In genomic region chr6:41942045-41942851, GRCh38 we compare ENCODE assay signal across 7 cellular contexts. TPM values are rescaled to one million over a fixed set of nuclear protein-coding genes. Genes with fewer than 3 reads are reported as not detected.
DNase-seq lines count a peak whose midpoint lies in the region; ATAC-seq and TF ChIP-seq lines count a peak whose summit lies in the region.

No MANE protein-coding gene starts in this region.

- H4K20me1 ChIP-seq in MM.1S (ENCODE audit: insufficient read depth, low read length), result no peaks in the 10 kb centered on the region

- H3K27me3 ChIP-seq in MM.1S (replicated peaks; ENCODE audit: insufficient read depth, low read length), result no peaks in the 10 kb centered on the region
- H3K27me3 ChIP-seq in aorta (ENCODE audit: control insufficient read depth in 1 of 2, insufficient read depth in 2 of 2, low read length in 1 of 2), result no peaks in the 10 kb centered on the region

- H3K9me3 ChIP-seq in MM.1S (replicated peaks; ENCODE audit: insufficient read depth, low read length), result no peaks in the 10 kb centered on the region
- no peaks in the 10 kb centered on the region for H3K9me3 ChIP-seq in aorta (ENCODE audit: control insufficient read depth, low read length)

- H3K9me3 Mint-ChIP-seq in mesothelial cell of epicardium, result no peaks in the 10 kb centered on the region

- intact Hi-C loops in aorta (cut with DNase I), result no loop called here

- H3K4me1 ChIP-seq in MM.1S (ENCODE audit: low read length) (peaks cover 15% of the 10 kb centered on the region), aorta (ENCODE audit: control insufficient read depth in 1 of 2, insufficient read depth in 2 of 2, low read length in 2 of 2) (no peaks in the 10 kb centered on the region)

- TF ChIP-seq CTCF in MM.1S (IDR thresholded peaks at IDR 0.05; ENCODE audit: low read length) (no peak), cardiac fibroblast (IDR thresholded peaks at IDR 0.05; ENCODE audit: low read depth, low read length) (no peak), mesothelial cell of epicardium (IDR thresholded peaks at IDR 0.05; ENCODE audit: unreplicated experiment) (no peak)

- H2AFZ ChIP-seq in MM.1S (ENCODE audit: low read length), result peak overlapping the region; percentile 83

- H3K27ac ChIP-seq in MM.1S (ENCODE audit: low read length) (peak overlapping the region; percentile 0; the same call in 1 of the 2 replicates), aorta (ENCODE audit: low read depth in 1 of 2, low read length in 2 of 2) (peak overlapping the region in 1 of 2 donors; percentile 90)

- peak overlapping the region; percentile 89 for H3K27ac Mint-ChIP-seq in mesothelial cell of epicardium

- H3K36me3 Mint-ChIP-seq in mesothelial cell of epicardium, result no peaks in the 10 kb centered on the region

- peak overlapping the region; percentile 21; the same call in 1 of the 2 replicates for H3K9ac ChIP-seq in MM.1S (ENCODE audit: low read length)

- no peaks in the 10 kb centered on the region for H3F3A ChIP-seq in MM.1S (ENCODE audit: insufficient read depth, low read length)

- peaks cover 41% of the 10 kb centered on the region for H3K79me2 ChIP-seq in MM.1S (ENCODE audit: low read length)

- peak overlapping the region; percentile 78 for H3K4me2 ChIP-seq in MM.1S (ENCODE audit: low read depth, low read length)

- peak overlapping the region; percentile 83 for H3K4me3 Mint-ChIP-seq in mesothelial cell of epicardium

- H3K4me3 ChIP-seq in MM.1S (ENCODE audit: low read length) (peak overlapping the region; percentile 71), cardiac fibroblast (replicated peaks in 1 of 2; ENCODE audit: low read depth in 2 of 2, low read length in 2 of 2) (peak overlapping the region; percentile 30 to 97), aorta (ENCODE audit: low read length in 2 of 2) (peak overlapping the region; percentile 30 to 81)

- H3K4me1 Mint-ChIP-seq in mesothelial cell of epicardium, result peaks cover 40% of the 10 kb centered on the region

- H3K9me2 ChIP-seq in MM.1S (replicated peaks; ENCODE audit: insufficient read depth, low read length), result no peaks in the 10 kb centered on the region

- ATAC-seq in GM19452 (IDR thresholded peaks at IDR 0.05; ENCODE audit: unreplicated experiment), result peak; percentile 12
- no peak for ATAC-seq in aorta (ENCODE audit: low FRiP score)
- ATAC-seq in HG03280 (IDR thresholded peaks at IDR 0.05; ENCODE audit: unreplicated experiment), result no peak

- DNase-seq in MM.1S (no peak), cardiac fibroblast (ENCODE audit: low read depth in 2 of 2) (peak in 1 of 2 donors; percentile 88), mesothelial cell of epicardium (ENCODE audit: low spot score in 2 of 2, unreplicated experiment in 2 of 2) (no peak), aorta (no peak), HuH-7.5 (ENCODE audit: low spot score) (no peak)

- no peaks in the 10 kb centered on the region for H3K27me3 Mint-ChIP-seq in mesothelial cell of epicardium (ENCODE audit: low read depth)

- WGBS in aorta, 2 donors, result 31 to 34% methylated on average over 21 of the region's 21 CpGs

- H3K36me3 ChIP-seq in MM.1S (replicated peaks; ENCODE audit: insufficient read depth, low read length) (no peaks in the 10 kb centered on the region), aorta (ENCODE audit: control insufficient read depth in 1 of 2, insufficient read depth in 2 of 2, low read length in 1 of 2) (no peaks in the 10 kb centered on the region)

RNA-seq across cellular contexts. Expression of gene CCND3, which starts 0.6 kb away (rescaled TPM):
- total RNA-seq in mesothelial cell of epicardium, result 37.2 to 42.0 TPM (median 39.5 TPM) in 3 replicates
- 10 to 100 TPM; 47.8 to 51.4 TPM for total RNA-seq in aorta
- polyA plus RNA-seq in aorta, result 10 to 100 TPM; 45.2 to 48.3 TPM

RNA-seq across cellular contexts. Expression of gene BYSL, which starts 20.9 kb away (rescaled TPM):
- 32.7 to 36.5 TPM (median 32.8 TPM) in 3 replicates for total RNA-seq in mesothelial cell of epicardium
- total RNA-seq in aorta, result 10 to 100 TPM in 1 of 2 donors, 1 to 10 TPM in 1; 9.7 to 12.0 TPM
- 1 to 10 TPM; 3.4 to 5.6 TPM for polyA plus RNA-seq in aorta

RNA-seq across cellular contexts. Expression of gene MED20, which starts 21.3 kb away (rescaled TPM):
- total RNA-seq in mesothelial cell of epicardium (24.1 to 25.1 TPM (median 25.1 TPM) in 3 replicates), aorta (10 to 100 TPM; 11.7 to 16.1 TPM)
- 1 to 10 TPM; 6.1 to 7.5 TPM for polyA plus RNA-seq in aorta

RNA-seq across cellular contexts. Expression of gene USP49, which starts 47.1 kb away (rescaled TPM):
- total RNA-seq in mesothelial cell of epicardium (12.0 to 13.8 TPM (median 12.1 TPM) in 3 replicates), aorta (1 to 10 TPM; 2.3 to 5.3 TPM)
- 1 to 10 TPM; 1.3 to 1.5 TPM for polyA plus RNA-seq in aorta
